In the genomic region with DNA sequence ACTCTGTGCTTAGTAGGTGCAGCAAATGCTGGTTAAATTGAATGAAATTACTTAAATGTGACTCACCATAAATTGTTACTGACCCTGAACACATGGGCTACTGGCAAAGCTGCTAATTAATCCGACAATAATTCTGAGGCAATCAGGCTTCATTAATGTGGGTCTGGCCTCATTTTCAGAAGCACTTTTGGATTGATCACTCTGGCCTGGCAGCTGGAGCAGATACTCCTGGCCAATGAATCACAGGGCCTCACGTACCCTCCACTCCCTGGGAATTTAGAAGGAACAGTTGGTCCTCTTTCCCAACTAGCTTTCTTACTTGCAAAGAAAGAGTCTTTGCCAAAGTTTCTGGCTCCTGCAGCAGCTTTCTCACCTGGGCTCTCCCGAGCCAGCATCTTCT, we compare ENCODE assay signal across 27 cellular contexts.
DNase-seq lines count a peak whose midpoint lies in the region; ATAC-seq, FAIRE-seq and TF ChIP-seq lines count a peak whose summit lies in the region.
"Had no signal": no experiment of that assay in that cellular context is flagged by ENCODE, and none has a peak within 500 bp of the region (broad histone marks: within the 10 kb centered on the region; RNA-seq: fewer than 3 reads in every experiment).

No MANE protein-coding gene starts in this region.

- no peak overlapping the region for H2BK20ac ChIP-seq in H1 (ENCODE audit: low read length)

- no peak overlapping the region for H2BK120ac ChIP-seq in H1 (replicated peaks; ENCODE audit: low read depth, low read length)

- H3K4me2 ChIP-seq in H1 (ENCODE audit: insufficient read depth in 1 of 2, low read depth in 2 of 2, low read length in 2 of 2) = no peak overlapping the region
- H3K4me2 ChIP-seq: A549, BLaER1 had no signal

- H2AK5ac ChIP-seq in H1 (ENCODE audit: low read depth, low read length) = no peak overlapping the region

- no peaks in the 10 kb centered on the region for H3K79me2 ChIP-seq in H1 (ENCODE audit: control insufficient read depth in 1 of 2, insufficient read depth in 2 of 2, low read length in 2 of 2)

- no peak for TF ChIP-seq RAD21 in H1 (IDR thresholded peaks at IDR 0.05 in 1 of 2, conservative IDR thresholded peaks at IDR 0.05 in 1 of 2; ENCODE audit: low read depth in 2 of 2, low read length in 2 of 2)

- no peak overlapping the region for H3K56ac ChIP-seq in H1 (replicated peaks; ENCODE audit: insufficient read length, low read depth, low read length)

- no peak overlapping the region for H2BK15ac ChIP-seq in H1 (ENCODE audit: low read length)

- CTCF ChIA-PET in H1 (lab: Charles Lee; ENCODE audit: partially characterized antibody) = no interaction called here

- H3K4me1 ChIP-seq in H1 (replicated peaks in 1 of 4; ENCODE audit: control insufficient read depth in 3 of 4, insufficient read depth in 4 of 4, low read length in 3 of 4) = no peaks in the 10 kb centered on the region
- H3K4me1 ChIP-seq: A549, BE2C, BLaER1 had no signal

- no peak overlapping the region for H2BK12ac ChIP-seq in H1 (ENCODE audit: low read depth, low read length)

- no peak overlapping the region for H3K23ac ChIP-seq in H1 (ENCODE audit: insufficient read length)

- ATAC-seq in HG03432 (IDR thresholded peaks at IDR 0.05; ENCODE audit: unreplicated experiment) (no peak), HG02938 (IDR thresholded peaks at IDR 0.05; ENCODE audit: unreplicated experiment) (no peak)
- ATAC-seq: A549, GM12878 had no signal

- TF ChIP-seq EP300 in H1 (IDR thresholded peaks at IDR 0.05; ENCODE audit: borderline replicate concordance in 1 of 2, low read depth in 2 of 2, low read length in 2 of 2) = no peak

- H3K36me3 ChIP-seq in H1 (ENCODE audit: control insufficient read depth in 2 of 4, insufficient read depth in 4 of 4, low read length in 3 of 4) = no peaks in the 10 kb centered on the region
- H3K36me3 ChIP-seq: BE2C, BLaER1 had no signal

- 81% methylated on average over 3 of the region's 3 CpGs; no CpG with 5 or more reads in 1 of the 2 experiments for WGBS in H1 (ENCODE audit: extremely low coverage in 1 of 2, insufficient coverage in 1 of 2, insufficient read length in 1 of 2, insufficient replicate concordance in 2 of 2, low coverage in 1 of 2, low lambda C conversion rate in 2 of 2, missing lambda C conversion rate in 1 of 2), 2 experiments

- H3K27ac ChIP-seq in H1 (ENCODE audit: low read depth, low read length) = no peak overlapping the region
- H3K27ac ChIP-seq: 22Rv1, A549, BLaER1 had no signal

- H2BK5ac ChIP-seq in H1 (ENCODE audit: low read depth, low read length) = no peak overlapping the region

- no peak overlapping the region for H3K4ac ChIP-seq in H1 (replicated peaks; ENCODE audit: insufficient read length, low read depth, low read length)

- no peak for TF ChIP-seq POLR2A in H1 (IDR thresholded peaks at IDR 0.05; ENCODE audit: control extremely low read depth in 1 of 2, low read depth in 2 of 2, low read length in 2 of 2)

- DNase-seq in Ammon's horn (ENCODE audit: low spot score) (peak; percentile 3), H1 (ENCODE audit: low read depth in 1 of 2, low spot score in 2 of 2) (no peak), pons (ENCODE audit: low spot score) (peak; percentile 3), retinal pigment epithelial cell (ENCODE audit: low read depth) (peak; percentile 80), NCI-H82 treated with DMSO at 0.1 percent for 48 hours (lab: John Stamatoyannopoulos, UW; ENCODE audit: unreplicated experiment) (no peak)
- DNase-seq: AML-193; BE2C; C1 segment of cervical spinal cord; CD4-positive, alpha-beta memory T cell; CD4-positive, CD25-positive, alpha-beta regulatory T cell; CD8-positive, alpha-beta memory T cell; COR-L47; DMS 273 treated with DMSO at 0.1 percent for 48 hours; DMS153; DMS53; DMS79; DND-41; EL; GDM1 had no signal

- TF ChIP-seq CTCF in H1 (IDR thresholded peaks at IDR 0.05; ENCODE audit: control extremely low read depth in 1 of 3, insufficient read depth in 1 of 3, low read depth in 1 of 3, low read length in 3 of 3) = no peak
- no peak for TF ChIP-seq CTCF in retinal pigment epithelial cell (conservative IDR thresholded peaks at IDR 0.05; ENCODE audit: low read depth, low read length)

- no peak overlapping the region for H4K8ac ChIP-seq in H1 (ENCODE audit: extremely low read depth, insufficient read depth, low read length)

- H3K23me2 ChIP-seq in H1 (ENCODE audit: low read depth, low read length) = no peaks in the 10 kb centered on the region; the same call in 1 of the 2 replicates

- no peak overlapping the region for H4K91ac ChIP-seq in H1 (replicated peaks; ENCODE audit: insufficient read length, low read length)

- peak overlapping the region; percentile 64; the same call in 1 of the 2 replicates for H2AFZ ChIP-seq in H1 (ENCODE audit: low read length)

- no peaks in the 10 kb centered on the region for H3K9me3 ChIP-seq in H1 (ENCODE audit: insufficient read depth in 2 of 2, low read depth in 1 of 2, low read length in 1 of 2)
- H3K9me3 ChIP-seq: A549, BE2C, BLaER1 had no signal

- no peak overlapping the region for H3K14ac ChIP-seq in H1 (ENCODE audit: insufficient read length)

- H3K27me3 ChIP-seq in H1 (replicated peaks in 1 of 4; ENCODE audit: control insufficient read depth in 3 of 4, extremely low read depth in 1 of 4, insufficient read depth in 3 of 4, low read length in 3 of 4) = no peaks in the 10 kb centered on the region
- H3K27me3 ChIP-seq: BE2C, BLaER1 had no signal

- H4K20me1 ChIP-seq in H1 (replicated peaks in 1 of 2; ENCODE audit: control insufficient read depth in 1 of 2, insufficient read depth in 2 of 2, low read length in 2 of 2) = no peaks in the 10 kb centered on the region
- H4K20me1 ChIP-seq: BLaER1 had no signal

- no peak overlapping the region for H3K9ac ChIP-seq in H1 (replicated peaks in 1 of 4; ENCODE audit: extremely low read depth in 1 of 4, low read depth in 3 of 4, low read length in 3 of 4)
- H3K9ac ChIP-seq: BLaER1 had no signal

- H3K18ac ChIP-seq in H1 (ENCODE audit: extremely low read depth, low read length) = no peak overlapping the region

- POLR2A ChIA-PET in H1 (lab: Charles Lee; ENCODE audit: partially characterized antibody) = no interaction called here

- no peaks in the 10 kb centered on the region for H3K79me1 ChIP-seq in H1 (ENCODE audit: low read depth, low read length)

- no peak overlapping the region for H4K5ac ChIP-seq in H1 (ENCODE audit: insufficient read length, low read depth, low read length)

- FAIRE-seq in H1 (lab: Jason Lieb, UNC) = no peak
- FAIRE-seq: A549, GM12878, GM12892, GM18507 had no signal

- H3K4me3 ChIP-seq in H1 (ENCODE audit: extremely low read depth in 1 of 4, insufficient read depth in 2 of 4, low read depth in 3 of 4, low read length in 4 of 4) = no peak overlapping the region
- H3K4me3 ChIP-seq in retinal pigment epithelial cell (ENCODE audit: low read length) = no peak overlapping the region
- H3K4me3 ChIP-seq: A549, BLaER1, GM12878 had no signal

TF ChIP-seq in H1, 55 proteins besides CTCF, POLR2A, EP300 and RAD21:
- no peak for TF ChIP-seq SIN3A (conservative IDR thresholded peaks at IDR 0.05 in 1 of 2, IDR thresholded peaks at IDR 0.05 in 1 of 2; ENCODE audit: low read depth in 1 of 2, low read length in 2 of 2)
- TF ChIP-seq BCL11A (IDR thresholded peaks at IDR 0.05; ENCODE audit: low read depth in 2 of 2, low read length in 2 of 2) = no peak
- TF ChIP-seq RNF2 (IDR thresholded peaks at IDR 0.05; ENCODE audit: borderline replicate concordance, low read depth, low read length, missing control alignments, poor library complexity, severe bottlenecking) = no peak
- no peak for TF ChIP-seq POU5F1 (IDR thresholded peaks at IDR 0.05; ENCODE audit: low read depth, low read length)

Comparison
In these comparisons a context has a peak if more than half of its experiments do, and no peak if none do; other contexts are left out.
1. DNase-seq: peak in Ammon's horn (single experiment), pons (single experiment) and retinal pigment epithelial cell (single experiment); none in H1 (0 of 2) and NCI-H82 treated with DMSO at 0.1 percent for 48 hours (single experiment).